ENCODE assay signal across 27 cellular contexts in genomic region chr10:51400354-51401096, GRCh38.
"Had no signal": no experiment of that assay in that cellular context is flagged by ENCODE, and none has a peak within 500 bp of the region (broad histone marks: within the 10 kb centered on the region; RNA-seq: fewer than 3 reads in every experiment).

No MANE protein-coding gene starts in this region.

- H3K4me1 ChIP-seq: testis, tibial nerve had no signal

- H3K4me3 Mint-ChIP-seq: stimulated activated effector memory CD8-positive, alpha-beta T cell treated with anti-CD3 and anti-CD28 coated beads, Interleukin-12 subunit alpha, Interleukin-12 subunit beta, amount 100 ng/mL, for 72 hours; stimulated activated memory B cell treated with anti-CD40 and anti-IgM and Interleukin-4, amounts not matched to agents 10 μg/mL and 1 μg/mL and 100 μg/mL, for 72 hours; stimulated activated naive B cell treated with anti-CD40 and anti-IgM and Interleukin-4, amounts not matched to agents 10 μg/mL and 1 μg/mL and 100 μg/mL, for 72 hours; stimulated activated naive CD8-positive, alpha-beta T cell treated with anti-CD3 and anti-CD28 coated beads, Interleukin-15, amount 100 ng/mL, for 72 hours; stimulated activated naive CD8-positive, alpha-beta T cell treated with anti-CD3 and anti-CD28 coated beads, Interleukin-15, Interleukin-2, amounts not matched to agents 100 ng/mL and 50 ng/mL, for 24 hours; type B pancreatic cell had no signal

- H3K4me1 Mint-ChIP-seq: stimulated activated effector memory CD8-positive, alpha-beta T cell treated with anti-CD3 and anti-CD28 coated beads, Interleukin-12 subunit alpha, Interleukin-12 subunit beta, amount 100 ng/mL, for 72 hours; stimulated activated memory B cell treated with anti-CD40 and anti-IgM and Interleukin-4, amounts not matched to agents 10 μg/mL and 1 μg/mL and 100 μg/mL, for 72 hours; stimulated activated naive B cell treated with anti-CD40 and anti-IgM and Interleukin-4, amounts not matched to agents 10 μg/mL and 1 μg/mL and 100 μg/mL, for 72 hours; stimulated activated naive CD8-positive, alpha-beta T cell treated with anti-CD3 and anti-CD28 coated beads, Interleukin-15, amount 100 ng/mL, for 72 hours had no signal

- H3K4me3 ChIP-seq: stomach, suprapubic skin, testis, thoracic aorta, thyroid gland, tibial artery, tibial nerve, transverse colon, upper lobe of left lung, upper lobe of right lung, uterus, vagina had no signal

- ATAC-seq: stimulated activated effector memory CD8-positive, alpha-beta T cell treated with anti-CD3 and anti-CD28 coated beads, Interleukin-12 subunit alpha, Interleukin-12 subunit beta, amount 100 ng/mL, for 72 hours; stimulated activated memory B cell treated with anti-CD40 and anti-IgM and Interleukin-4, amounts not matched to agents 10 μg/mL and 1 μg/mL and 100 μg/mL, for 72 hours; stimulated activated naive B cell treated with anti-CD40 and anti-IgM and Interleukin-4, amounts not matched to agents 10 μg/mL and 1 μg/mL and 100 μg/mL, for 72 hours; stimulated activated naive CD8-positive, alpha-beta T cell treated with anti-CD3 and anti-CD28 coated beads, Interleukin-15, amount 100 ng/mL, for 72 hours; stimulated activated naive CD8-positive, alpha-beta T cell treated with anti-CD3 and anti-CD28 coated beads, Interleukin-15, Interleukin-2, amounts not matched to agents 100 U/mL and 50 U/mL, for 24 hours; upper lobe of right lung had no signal

- DNase-seq: stimulated activated CD4-positive, alpha-beta T cell treated with anti-CD3 and anti-CD28 coated beads, Interleukin-2, amount 100 ng/mL, for 48 hours; stimulated activated CD4-positive, alpha-beta T cell treated with anti-CD3 and anti-CD28 coated beads, Interleukin-4, amount 100 ng/mL, for 1 hour; stimulated activated CD4-positive, alpha-beta T cell treated with anti-CD3 and anti-CD28 coated beads, Interleukin-4, amount 100 ng/mL, for 24 hours; stimulated activated CD4-positive, alpha-beta T cell treated with anti-CD3 and anti-CD28 coated beads, Interleukin-4, amount 100 ng/mL, for 4 hours; stimulated activated CD8-positive, alpha-beta memory T cell treated with anti-CD3 and anti-CD28 coated beads, Interleukin-4, amount 100 ng/mL, for 48 hours; stimulated activated naive B cell treated with anti-CD40 and anti-IgM and Interleukin-4, amounts not matched to agents 10 μg/mL and 1 μg/mL and 100 μg/mL, for 72 hours; stimulated activated naive CD4-positive, alpha-beta T cell treated with Interleukin-2 at 50 U/mL for 16 hours; stimulated activated naive CD8-positive, alpha-beta T cell treated with anti-CD3 and anti-CD28 coated beads, Interleukin-15, amount 100 ng/mL, for 72 hours; stimulated activated naive CD8-positive, alpha-beta T cell treated with anti-CD3 and anti-CD28 coated beads, Interleukin-15, Interleukin-2, amounts not matched to agents 100 U/mL and 50 U/mL, for 24 hours; stomach; substantia nigra; testis; thyroid gland; tibial artery; transverse colon; trophoblast cell; upper lobe of left lung; upper lobe of right lung; uterus had no signal

- H3K36me3 Mint-ChIP-seq: stimulated activated effector memory CD8-positive, alpha-beta T cell treated with anti-CD3 and anti-CD28 coated beads, Interleukin-12 subunit alpha, Interleukin-12 subunit beta, amount 100 ng/mL, for 72 hours; stimulated activated memory B cell treated with anti-CD40 and anti-IgM and Interleukin-4, amounts not matched to agents 10 μg/mL and 1 μg/mL and 100 μg/mL, for 72 hours; stimulated activated naive B cell treated with anti-CD40 and anti-IgM and Interleukin-4, amounts not matched to agents 10 μg/mL and 1 μg/mL and 100 μg/mL, for 72 hours; type B pancreatic cell had no signal

- H3K9me3 Mint-ChIP-seq: stimulated activated effector memory CD8-positive, alpha-beta T cell treated with anti-CD3 and anti-CD28 coated beads, Interleukin-12 subunit alpha, Interleukin-12 subunit beta, amount 100 ng/mL, for 72 hours; stimulated activated memory B cell treated with anti-CD40 and anti-IgM and Interleukin-4, amounts not matched to agents 10 μg/mL and 1 μg/mL and 100 μg/mL, for 72 hours; stimulated activated naive B cell treated with anti-CD40 and anti-IgM and Interleukin-4, amounts not matched to agents 10 μg/mL and 1 μg/mL and 100 μg/mL, for 72 hours; stimulated activated naive CD8-positive, alpha-beta T cell treated with anti-CD3 and anti-CD28 coated beads, Interleukin-15, amount 100 ng/mL, for 72 hours; stimulated activated naive CD8-positive, alpha-beta T cell treated with anti-CD3 and anti-CD28 coated beads, Interleukin-15, Interleukin-2, amounts not matched to agents 100 ng/mL and 50 ng/mL, for 24 hours; type B pancreatic cell had no signal

- H3K27ac ChIP-seq: stomach, suprapubic skin, testis, thyroid gland, tibial artery, tibial nerve, upper lobe of left lung, upper lobe of right lung, uterus, vagina had no signal

- H3K27me3 ChIP-seq: stomach, suprapubic skin, testis, thyroid gland, tibial artery, tibial nerve, transverse colon, upper lobe of left lung, upper lobe of right lung, uterus, vagina had no signal

- H3K36me3 ChIP-seq: stomach, suprapubic skin, thoracic aorta, thyroid gland, tibial artery, tibial nerve, transverse colon, upper lobe of left lung, upper lobe of right lung, uterus, vagina had no signal

- H3K27me3 Mint-ChIP-seq: stimulated activated memory B cell treated with anti-CD40 and anti-IgM and Interleukin-4, amounts not matched to agents 10 μg/mL and 1 μg/mL and 100 μg/mL, for 72 hours; stimulated activated naive B cell treated with anti-CD40 and anti-IgM and Interleukin-4, amounts not matched to agents 10 μg/mL and 1 μg/mL and 100 μg/mL, for 72 hours; stimulated activated naive CD8-positive, alpha-beta T cell treated with anti-CD3 and anti-CD28 coated beads, Interleukin-15, amount 100 ng/mL, for 72 hours; stimulated activated naive CD8-positive, alpha-beta T cell treated with anti-CD3 and anti-CD28 coated beads, Interleukin-15, Interleukin-2, amounts not matched to agents 100 ng/mL and 50 ng/mL, for 24 hours had no signal

- H3K27ac Mint-ChIP-seq: stimulated activated effector memory CD8-positive, alpha-beta T cell treated with anti-CD3 and anti-CD28 coated beads, Interleukin-12 subunit alpha, Interleukin-12 subunit beta, amount 100 ng/mL, for 72 hours; stimulated activated memory B cell treated with anti-CD40 and anti-IgM and Interleukin-4, amounts not matched to agents 10 μg/mL and 1 μg/mL and 100 μg/mL, for 72 hours; stimulated activated naive B cell treated with anti-CD40 and anti-IgM and Interleukin-4, amounts not matched to agents 10 μg/mL and 1 μg/mL and 100 μg/mL, for 72 hours; stimulated activated naive CD8-positive, alpha-beta T cell treated with anti-CD3 and anti-CD28 coated beads, Interleukin-15, amount 100 ng/mL, for 72 hours; stimulated activated naive CD8-positive, alpha-beta T cell treated with anti-CD3 and anti-CD28 coated beads, Interleukin-15, Interleukin-2, amounts not matched to agents 100 ng/mL and 50 ng/mL, for 24 hours; type B pancreatic cell had no signal

- H3K9me3 ChIP-seq: stomach, suprapubic skin, testis, thoracic aorta, thyroid gland, tibial artery, tibial nerve, transverse colon, upper lobe of left lung, upper lobe of right lung, uterus, vagina had no signal
